ENCODE assay signal across 13 cellular contexts in the genomic region with DNA sequence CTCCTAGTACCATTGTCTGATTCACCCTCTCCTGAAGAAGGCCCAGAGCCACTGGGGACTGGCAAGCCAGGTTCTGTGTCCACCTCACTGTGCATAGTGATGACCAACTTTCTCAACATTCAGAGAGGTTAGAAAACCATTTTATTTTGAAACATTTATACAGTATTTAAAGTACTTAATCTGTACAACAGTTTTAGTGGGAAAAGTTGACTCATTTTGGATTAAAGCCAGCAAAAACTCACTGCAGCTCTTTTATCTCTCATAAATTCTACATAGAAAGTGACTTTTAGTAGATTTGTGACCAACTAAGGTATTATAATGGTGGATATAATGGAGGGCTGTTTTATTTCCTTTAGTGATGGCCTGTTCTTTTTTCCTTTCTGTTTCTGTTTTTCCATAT. TPM values are rescaled to one million over a fixed set of nuclear protein-coding genes. Genes with fewer than 3 reads are reported as not detected.
DNase-seq lines count a peak whose midpoint lies in the region; ATAC-seq and TF ChIP-seq lines count a peak whose summit lies in the region.
"Had no signal": no experiment of that assay in that cellular context is flagged by ENCODE, and none has a peak within 500 bp of the region (broad histone marks: within the 10 kb centered on the region; RNA-seq: fewer than 3 reads in every experiment).

No MANE protein-coding gene starts in this region.

- H3K27me3 ChIP-seq in A673 (replicated peaks; ENCODE audit: insufficient read depth, low read depth, low read length, poor library complexity) (no peaks in the 10 kb centered on the region), adipocyte (replicated peaks; ENCODE audit: control insufficient read depth, insufficient read depth, low read length) (no peaks in the 10 kb centered on the region)
- H3K27me3 ChIP-seq: ascending aorta, SJSA1 had no signal

- ATAC-seq in GM21786 (IDR thresholded peaks at IDR 0.05; ENCODE audit: unreplicated experiment): no peak
- ATAC-seq in HG03521 (IDR thresholded peaks at IDR 0.05; ENCODE audit: unreplicated experiment): no peak

- TF ChIP-seq CTCF in A673 (conservative IDR thresholded peaks at IDR 0.05; ENCODE audit: low read depth, low read length) (no peak), HFF-Myc (IDR thresholded peaks at IDR 0.05; ENCODE audit: low read depth, low read length, missing control alignments) (no peak)

- peaks cover 37% of the 10 kb centered on the region for H3K4me1 Mint-ChIP-seq in activated naive CD4-positive, alpha-beta T cell treated with anti-CD3 and anti-CD28 coated beads for 36 hours (ENCODE audit: low read depth)

- peak; percentile 50 for DNase-seq in A673 (ENCODE audit: low spot score)
- peak; percentile 52 for DNase-seq in HFF-Myc (ENCODE audit: extremely low read depth, low read depth)
- peak; percentile 46 for DNase-seq in adipocyte (ENCODE audit: low read depth)
- DNase-seq in hepatic stellate cell (ENCODE audit: low spot score): peak; percentile 3
- no peak for DNase-seq in islet precursor cell
- no peak for DNase-seq in activated naive CD4-positive, alpha-beta T cell treated with anti-CD3 and anti-CD28 coated beads for 36 hours
- DNase-seq: NCI-H2171 had no signal

- no peak overlapping the region for H3K9ac ChIP-seq in adipocyte (ENCODE audit: low read length)

- peaks cover 3% of the 10 kb centered on the region for H3K36me3 ChIP-seq in A673 (ENCODE audit: insufficient read depth, low read length, poor library complexity, severe bottlenecking)
- no peaks in the 10 kb centered on the region for H3K36me3 ChIP-seq in adipocyte (ENCODE audit: control insufficient read depth, insufficient read depth, low read length, severe bottlenecking)
- H3K36me3 ChIP-seq: ascending aorta had no signal

- H3K4me3 Mint-ChIP-seq in activated naive CD4-positive, alpha-beta T cell treated with anti-CD3 and anti-CD28 coated beads for 36 hours: no peak overlapping the region
- H3K4me3 Mint-ChIP-seq: IgD-negative memory B cell had no signal

- no peak overlapping the region for H3K4me3 ChIP-seq in A673 (ENCODE audit: low read depth, low read length, poor library complexity, severe bottlenecking)
- no peak overlapping the region for H3K4me3 ChIP-seq in HFF-Myc (replicated peaks; ENCODE audit: low read depth, low read length)
- H3K4me3 ChIP-seq in adipocyte (ENCODE audit: low read length): no peak overlapping the region
- H3K4me3 ChIP-seq: ascending aorta, SJSA1 had no signal

- H3K4me1 ChIP-seq in A673 (ENCODE audit: insufficient read depth, low read length, poor library complexity, severe bottlenecking) (peaks cover 16% of the 10 kb centered on the region), adipocyte (ENCODE audit: control insufficient read depth, insufficient read depth, low read length) (peaks cover 26% of the 10 kb centered on the region)

- H3K9me3 ChIP-seq in A673 (ENCODE audit: low read depth, low read length, poor library complexity, severe bottlenecking) (peaks cover 7% of the 10 kb centered on the region), adipocyte (ENCODE audit: control insufficient read depth, low read length) (no peaks in the 10 kb centered on the region)
- H3K9me3 ChIP-seq: ascending aorta, SJSA1 had no signal

- H3K36me3 Mint-ChIP-seq in activated naive CD4-positive, alpha-beta T cell treated with anti-CD3 and anti-CD28 coated beads for 36 hours (ENCODE audit: low read depth): peaks cover 10% of the 10 kb centered on the region

- intact Hi-C loops in A673 (cut with micrococcal nuclease; ENCODE audit: unreplicated experiment): no loop called here
- intact Hi-C loops in activated naive CD4-positive, alpha-beta T cell treated with anti-CD3 and anti-CD28 coated beads for 36 hours (cut with micrococcal nuclease): no loop called here

- no peak overlapping the region for H3K27ac ChIP-seq in A673 (ENCODE audit: low read depth, low read length, poor library complexity, severe bottlenecking)
- H3K27ac ChIP-seq: ascending aorta, C4-2B, SJSA1 had no signal

- no peaks in the 10 kb centered on the region for H3K27me3 Mint-ChIP-seq in activated naive CD4-positive, alpha-beta T cell treated with anti-CD3 and anti-CD28 coated beads for 36 hours (ENCODE audit: low read depth)
- H3K27me3 Mint-ChIP-seq: IgD-negative memory B cell had no signal

- CTCF ChIA-PET in A673 (lab: Charles Lee): no interaction called here
- CTCF ChIA-PET in activated naive CD4-positive, alpha-beta T cell treated with anti-CD3 and anti-CD28 coated beads for 36 hours (lab: Charles Lee): no interaction called here

- no peak overlapping the region for H3K27ac Mint-ChIP-seq in activated naive CD4-positive, alpha-beta T cell treated with anti-CD3 and anti-CD28 coated beads for 36 hours

- no TSS peak for BruUV-seq in A673 (replicated peaks; lab: Mats Ljungman, UMichigan)

- POLR2A ChIA-PET in A673 (lab: Charles Lee; ENCODE audit: low non-redundant PET): no interaction called here

- peaks cover 3% of the 10 kb centered on the region for H3K9me3 Mint-ChIP-seq in activated naive CD4-positive, alpha-beta T cell treated with anti-CD3 and anti-CD28 coated beads for 36 hours
- H3K9me3 Mint-ChIP-seq: IgD-negative memory B cell had no signal

RNA-seq across cellular contexts. Expression of gene TULP4, which starts 9.7 kb away (rescaled TPM):
- total RNA-seq in A673 (2021): 76.0 and 82.0 TPM in 2 replicates
- total RNA-seq in activated naive CD4-positive, alpha-beta T cell treated with anti-CD3 and anti-CD28 coated beads for 36 hours: 10 to 100 TPM; 17.4 to 17.6 TPM

Comparison
In these comparisons a context has a peak if more than half of its experiments do, and no peak if none do; other contexts are left out.
1. DNase-seq: peak in A673 (single experiment), HFF-Myc (single experiment), adipocyte (single experiment) and hepatic stellate cell (single experiment); none in islet precursor cell (single experiment) and activated naive CD4-positive, alpha-beta T cell treated with anti-CD3 and anti-CD28 coated beads for 36 hours (single experiment).